ENCODE assay signal across 1 cellular context in the genomic region with DNA sequence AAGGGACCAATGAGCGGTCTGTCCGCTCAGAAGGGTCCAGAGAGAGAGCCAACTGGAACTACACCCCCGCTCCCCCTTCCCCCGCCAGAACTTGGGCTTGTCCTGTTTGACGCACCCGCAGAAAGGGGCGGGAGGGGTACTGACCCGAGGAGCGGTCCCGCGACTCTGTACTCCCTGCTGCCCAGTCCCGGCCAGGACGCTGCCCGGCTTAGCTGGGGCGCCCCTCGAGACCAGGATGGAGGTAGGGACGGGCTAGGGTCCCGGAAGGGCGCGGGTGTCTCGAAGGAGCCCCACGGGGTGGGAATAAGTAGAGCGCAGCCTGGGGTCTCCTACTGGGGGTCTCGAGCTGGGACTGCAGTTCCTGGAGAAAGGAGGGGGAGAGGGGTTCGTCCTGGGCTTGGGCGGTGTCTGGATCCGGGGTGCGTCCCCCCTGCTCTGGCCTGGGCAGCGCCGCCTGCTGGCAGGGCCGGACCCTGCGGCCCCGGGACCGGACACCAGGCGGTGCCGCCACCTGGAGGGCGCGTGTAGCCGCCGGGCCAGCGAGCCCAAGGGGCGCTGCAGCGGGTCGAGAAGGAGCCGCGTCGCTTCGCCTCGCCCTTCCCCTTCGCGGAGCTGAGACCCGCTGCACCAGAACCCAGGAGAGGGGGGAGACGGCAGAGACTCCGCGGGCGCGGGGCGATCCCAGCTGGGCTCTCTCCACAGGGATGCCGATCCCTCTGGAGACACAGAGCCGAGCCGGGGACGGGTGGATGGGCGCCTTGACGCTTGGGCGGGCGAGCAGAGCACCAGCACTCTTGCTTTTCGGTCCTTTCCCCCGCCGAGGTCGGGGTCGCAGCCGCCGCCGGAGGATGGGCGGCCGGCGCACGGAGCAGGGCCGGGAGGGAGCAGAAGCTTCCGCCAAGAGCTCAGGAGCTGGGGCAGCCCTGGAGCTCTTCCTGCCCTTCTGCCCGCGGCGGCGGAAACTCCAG.
TF ChIP-seq lines count a peak whose summit lies in the region.

No MANE protein-coding gene starts in this region.

TF ChIP-seq in HepG2, 621 proteins besides CTCF, POLR2A, EP300 and RAD21 (continued from another document and continues in another):
- TF ChIP-seq, protein P1, sequence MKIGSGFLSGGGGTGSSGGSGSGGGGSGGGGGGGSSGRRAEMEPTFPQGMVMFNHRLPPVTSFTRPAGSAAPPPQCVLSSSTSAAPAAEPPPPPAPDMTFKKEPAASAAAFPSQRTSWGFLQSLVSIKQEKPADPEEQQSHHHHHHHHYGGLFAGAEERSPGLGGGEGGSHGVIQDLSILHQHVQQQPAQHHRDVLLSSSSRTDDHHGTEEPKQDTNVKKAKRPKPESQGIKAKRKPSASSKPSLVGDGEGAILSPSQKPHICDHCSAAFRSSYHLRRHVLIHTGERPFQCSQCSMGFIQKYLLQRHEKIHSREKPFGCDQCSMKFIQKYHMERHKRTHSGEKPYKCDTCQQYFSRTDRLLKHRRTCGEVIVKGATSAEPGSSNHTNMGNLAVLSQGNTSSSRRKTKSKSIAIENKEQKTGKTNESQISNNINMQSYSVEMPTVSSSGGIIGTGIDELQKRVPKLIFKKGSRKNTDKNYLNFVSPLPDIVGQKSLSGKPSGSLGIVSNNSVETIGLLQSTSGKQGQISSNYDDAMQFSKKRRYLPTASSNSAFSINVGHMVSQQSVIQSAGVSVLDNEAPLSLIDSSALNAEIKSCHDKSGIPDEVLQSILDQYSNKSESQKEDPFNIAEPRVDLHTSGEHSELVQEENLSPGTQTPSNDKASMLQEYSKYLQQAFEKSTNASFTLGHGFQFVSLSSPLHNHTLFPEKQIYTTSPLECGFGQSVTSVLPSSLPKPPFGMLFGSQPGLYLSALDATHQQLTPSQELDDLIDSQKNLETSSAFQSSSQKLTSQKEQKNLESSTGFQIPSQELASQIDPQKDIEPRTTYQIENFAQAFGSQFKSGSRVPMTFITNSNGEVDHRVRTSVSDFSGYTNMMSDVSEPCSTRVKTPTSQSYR (CRISPR knock-in tag; IDR thresholded peaks at IDR 0.05; ENCODE audit: borderline replicate concordance), result no peak
- no peak for TF ChIP-seq THAP9 (CRISPR knock-in tag; IDR thresholded peaks at IDR 0.05; ENCODE audit: borderline replicate concordance)
- TF ChIP-seq ZBTB26 (CRISPR knock-in tag; IDR thresholded peaks at IDR 0.05; ENCODE audit: borderline replicate concordance), result no peak
- no peak for TF ChIP-seq ZNF432 (CRISPR knock-in tag; IDR thresholded peaks at IDR 0.05; ENCODE audit: borderline replicate concordance)
- peak; percentile 44; the same call in 1 of the 2 replicates for TF ChIP-seq TBP (CRISPR knock-in tag; IDR thresholded peaks at IDR 0.05)
- TF ChIP-seq, protein P2, sequence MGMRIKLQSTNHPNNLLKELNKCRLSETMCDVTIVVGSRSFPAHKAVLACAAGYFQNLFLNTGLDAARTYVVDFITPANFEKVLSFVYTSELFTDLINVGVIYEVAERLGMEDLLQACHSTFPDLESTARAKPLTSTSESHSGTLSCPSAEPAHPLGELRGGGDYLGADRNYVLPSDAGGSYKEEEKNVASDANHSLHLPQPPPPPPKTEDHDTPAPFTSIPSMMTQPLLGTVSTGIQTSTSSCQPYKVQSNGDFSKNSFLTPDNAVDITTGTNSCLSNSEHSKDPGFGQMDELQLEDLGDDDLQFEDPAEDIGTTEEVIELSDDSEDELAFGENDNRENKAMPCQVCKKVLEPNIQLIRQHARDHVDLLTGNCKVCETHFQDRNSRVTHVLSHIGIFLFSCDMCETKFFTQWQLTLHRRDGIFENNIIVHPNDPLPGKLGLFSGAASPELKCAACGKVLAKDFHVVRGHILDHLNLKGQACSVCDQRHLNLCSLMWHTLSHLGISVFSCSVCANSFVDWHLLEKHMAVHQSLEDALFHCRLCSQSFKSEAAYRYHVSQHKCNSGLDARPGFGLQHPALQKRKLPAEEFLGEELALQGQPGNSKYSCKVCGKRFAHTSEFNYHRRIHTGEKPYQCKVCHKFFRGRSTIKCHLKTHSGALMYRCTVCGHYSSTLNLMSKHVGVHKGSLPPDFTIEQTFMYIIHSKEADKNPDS (CRISPR knock-in tag; IDR thresholded peaks at IDR 0.05), result no peak
- no peak for TF ChIP-seq AGO2 (optimal IDR thresholded peaks at IDR 0.05; ENCODE audit: low read depth, low read length)
- TF ChIP-seq HHEX (CRISPR knock-in tag; IDR thresholded peaks at IDR 0.05), result no peak
- TF ChIP-seq MYNN (CRISPR knock-in tag; IDR thresholded peaks at IDR 0.05; ENCODE audit: low read depth), result no peak
- TF ChIP-seq, protein P3, sequence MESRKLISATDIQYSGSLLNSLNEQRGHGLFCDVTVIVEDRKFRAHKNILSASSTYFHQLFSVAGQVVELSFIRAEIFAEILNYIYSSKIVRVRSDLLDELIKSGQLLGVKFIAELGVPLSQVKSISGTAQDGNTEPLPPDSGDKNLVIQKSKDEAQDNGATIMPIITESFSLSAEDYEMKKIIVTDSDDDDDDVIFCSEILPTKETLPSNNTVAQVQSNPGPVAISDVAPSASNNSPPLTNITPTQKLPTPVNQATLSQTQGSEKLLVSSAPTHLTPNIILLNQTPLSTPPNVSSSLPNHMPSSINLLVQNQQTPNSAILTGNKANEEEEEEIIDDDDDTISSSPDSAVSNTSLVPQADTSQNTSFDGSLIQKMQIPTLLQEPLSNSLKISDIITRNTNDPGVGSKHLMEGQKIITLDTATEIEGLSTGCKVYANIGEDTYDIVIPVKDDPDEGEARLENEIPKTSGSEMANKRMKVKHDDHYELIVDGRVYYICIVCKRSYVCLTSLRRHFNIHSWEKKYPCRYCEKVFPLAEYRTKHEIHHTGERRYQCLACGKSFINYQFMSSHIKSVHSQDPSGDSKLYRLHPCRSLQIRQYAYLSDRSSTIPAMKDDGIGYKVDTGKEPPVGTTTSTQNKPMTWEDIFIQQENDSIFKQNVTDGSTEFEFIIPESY (CRISPR knock-in tag; IDR thresholded peaks at IDR 0.05), result peak; percentile 12; the same call in 1 of the 2 replicates
- no peak for TF ChIP-seq ZNF33B (CRISPR knock-in tag; IDR thresholded peaks at IDR 0.05)
- TF ChIP-seq, protein P4, sequence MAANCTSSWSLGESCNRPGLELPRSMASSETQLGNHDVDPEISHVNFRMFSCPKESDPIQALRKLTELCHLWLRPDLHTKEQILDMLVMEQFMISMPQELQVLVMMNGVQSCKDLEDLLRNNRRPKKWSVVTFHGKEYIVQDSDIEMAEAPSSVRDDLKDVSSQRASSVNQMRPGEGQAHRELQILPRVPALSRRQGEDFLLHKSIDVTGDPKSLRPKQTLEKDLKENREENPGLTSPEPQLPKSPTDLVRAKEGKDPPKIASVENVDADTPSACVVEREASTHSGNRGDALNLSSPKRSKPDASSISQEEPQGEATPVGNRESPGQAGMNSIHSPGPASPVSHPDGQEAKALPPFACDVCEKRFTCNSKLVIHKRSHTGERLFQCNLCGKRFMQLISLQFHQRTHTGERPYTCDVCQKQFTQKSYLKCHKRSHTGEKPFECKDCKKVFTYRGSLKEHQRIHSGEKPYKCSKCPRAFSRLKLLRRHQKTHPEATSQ (CRISPR knock-in tag; IDR thresholded peaks at IDR 0.05; ENCODE audit: borderline replicate concordance), result no peak
- TF ChIP-seq U2AF1 (optimal IDR thresholded peaks at IDR 0.05; ENCODE audit: low read depth, low read length), result no peak
- no peak for TF ChIP-seq GPN1 (CRISPR knock-in tag; IDR thresholded peaks at IDR 0.05; ENCODE audit: borderline replicate concordance)
- no peak for TF ChIP-seq ZNF383 (CRISPR knock-in tag; IDR thresholded peaks at IDR 0.05; ENCODE audit: borderline replicate concordance)
- TF ChIP-seq, protein P5, sequence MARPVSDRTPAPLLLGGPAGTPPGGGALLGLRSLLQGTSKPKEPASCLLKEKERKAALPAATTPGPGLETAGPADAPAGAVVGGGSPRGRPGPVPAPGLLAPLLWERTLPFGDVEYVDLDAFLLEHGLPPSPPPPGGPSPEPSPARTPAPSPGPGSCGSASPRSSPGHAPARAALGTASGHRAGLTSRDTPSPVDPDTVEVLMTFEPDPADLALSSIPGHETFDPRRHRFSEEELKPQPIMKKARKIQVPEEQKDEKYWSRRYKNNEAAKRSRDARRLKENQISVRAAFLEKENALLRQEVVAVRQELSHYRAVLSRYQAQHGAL (CRISPR knock-in tag; IDR thresholded peaks at IDR 0.05; ENCODE audit: not compliant biosample characterization), result no peak
- TF ChIP-seq, protein P6, sequence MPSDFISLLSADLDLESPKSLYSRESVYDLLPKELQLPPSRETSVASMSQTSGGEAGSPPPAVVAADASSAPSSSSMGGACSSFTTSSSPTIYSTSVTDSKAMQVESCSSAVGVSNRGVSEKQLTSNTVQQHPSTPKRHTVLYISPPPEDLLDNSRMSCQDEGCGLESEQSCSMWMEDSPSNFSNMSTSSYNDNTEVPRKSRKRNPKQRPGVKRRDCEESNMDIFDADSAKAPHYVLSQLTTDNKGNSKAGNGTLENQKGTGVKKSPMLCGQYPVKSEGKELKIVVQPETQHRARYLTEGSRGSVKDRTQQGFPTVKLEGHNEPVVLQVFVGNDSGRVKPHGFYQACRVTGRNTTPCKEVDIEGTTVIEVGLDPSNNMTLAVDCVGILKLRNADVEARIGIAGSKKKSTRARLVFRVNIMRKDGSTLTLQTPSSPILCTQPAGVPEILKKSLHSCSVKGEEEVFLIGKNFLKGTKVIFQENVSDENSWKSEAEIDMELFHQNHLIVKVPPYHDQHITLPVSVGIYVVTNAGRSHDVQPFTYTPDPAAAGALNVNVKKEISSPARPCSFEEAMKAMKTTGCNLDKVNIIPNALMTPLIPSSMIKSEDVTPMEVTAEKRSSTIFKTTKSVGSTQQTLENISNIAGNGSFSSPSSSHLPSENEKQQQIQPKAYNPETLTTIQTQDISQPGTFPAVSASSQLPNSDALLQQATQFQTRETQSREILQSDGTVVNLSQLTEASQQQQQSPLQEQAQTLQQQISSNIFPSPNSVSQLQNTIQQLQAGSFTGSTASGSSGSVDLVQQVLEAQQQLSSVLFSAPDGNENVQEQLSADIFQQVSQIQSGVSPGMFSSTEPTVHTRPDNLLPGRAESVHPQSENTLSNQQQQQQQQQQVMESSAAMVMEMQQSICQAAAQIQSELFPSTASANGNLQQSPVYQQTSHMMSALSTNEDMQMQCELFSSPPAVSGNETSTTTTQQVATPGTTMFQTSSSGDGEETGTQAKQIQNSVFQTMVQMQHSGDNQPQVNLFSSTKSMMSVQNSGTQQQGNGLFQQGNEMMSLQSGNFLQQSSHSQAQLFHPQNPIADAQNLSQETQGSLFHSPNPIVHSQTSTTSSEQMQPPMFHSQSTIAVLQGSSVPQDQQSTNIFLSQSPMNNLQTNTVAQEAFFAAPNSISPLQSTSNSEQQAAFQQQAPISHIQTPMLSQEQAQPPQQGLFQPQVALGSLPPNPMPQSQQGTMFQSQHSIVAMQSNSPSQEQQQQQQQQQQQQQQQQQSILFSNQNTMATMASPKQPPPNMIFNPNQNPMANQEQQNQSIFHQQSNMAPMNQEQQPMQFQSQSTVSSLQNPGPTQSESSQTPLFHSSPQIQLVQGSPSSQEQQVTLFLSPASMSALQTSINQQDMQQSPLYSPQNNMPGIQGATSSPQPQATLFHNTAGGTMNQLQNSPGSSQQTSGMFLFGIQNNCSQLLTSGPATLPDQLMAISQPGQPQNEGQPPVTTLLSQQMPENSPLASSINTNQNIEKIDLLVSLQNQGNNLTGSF (CRISPR knock-in tag; IDR thresholded peaks at IDR 0.05), result no peak
- no peak for TF ChIP-seq ZNF253 (CRISPR knock-in tag; IDR thresholded peaks at IDR 0.05; ENCODE audit: borderline replicate concordance)
- 0 out of 2 replicates have a peak, but pooled peaks have one; percentile 54 for TF ChIP-seq ZNF275 (CRISPR knock-in tag; IDR thresholded peaks at IDR 0.05; ENCODE audit: borderline replicate concordance)
- TF ChIP-seq BRCA1 (CRISPR knock-in tag; IDR thresholded peaks at IDR 0.05), result no peak
- peak; percentile 37 for TF ChIP-seq RBM39 (IDR thresholded peaks at IDR 0.05; ENCODE audit: low read depth, low read length, poor library complexity, severe bottlenecking)
- TF ChIP-seq ZNF382 (CRISPR knock-in tag; IDR thresholded peaks at IDR 0.05; ENCODE audit: borderline replicate concordance), result no peak
- 0 out of 2 replicates have a peak, but pooled peaks have one; percentile 31 for TF ChIP-seq HOXD1 (CRISPR knock-in tag; IDR thresholded peaks at IDR 0.05)
- TF ChIP-seq HDAC1 (CRISPR knock-in tag; IDR thresholded peaks at IDR 0.05), result peak; percentile 66; the same call in 1 of the 2 replicates
- TF ChIP-seq ZNF607 (CRISPR knock-in tag; IDR thresholded peaks at IDR 0.05; ENCODE audit: borderline replicate concordance), result peak; percentile 74; the same call in 1 of the 2 replicates
- no peak for TF ChIP-seq KDM6A (CRISPR knock-in tag; IDR thresholded peaks at IDR 0.05; ENCODE audit: low read depth)
- no peak for TF ChIP-seq IRX3 (CRISPR knock-in tag; IDR thresholded peaks at IDR 0.05; ENCODE audit: borderline replicate concordance, low read depth)
